ENCODE assay signal across 18 cellular contexts in genomic region chr22:19119949-19120348, GRCh38. TPM values are rescaled to one million over a fixed set of nuclear protein-coding genes. Genes with fewer than 3 reads are reported as not detected.
DNase-seq lines count a peak whose midpoint lies in the region; ATAC-seq, FAIRE-seq and TF ChIP-seq lines count a peak whose summit lies in the region.
"Had no signal": no experiment of that assay in that cellular context is flagged by ENCODE, and none has a peak within 500 bp of the region (broad histone marks: within the 10 kb centered on the region; RNA-seq: fewer than 3 reads in every experiment).

No MANE protein-coding gene starts in this region.

- H3K4me1 Mint-ChIP-seq in HFFc6 (ENCODE audit: low read depth) (peaks cover 39% of the 10 kb centered on the region), nephron (peaks cover 61% of the 10 kb centered on the region)

- no peak for DNase-seq in HFFc6
- DNase-seq in K562 (ENCODE audit: extremely low read depth in 1 of 4, low spot score in 3 of 4) = no peak
- no peak for DNase-seq in NCI-H2227 treated with DMSO at 0.1 percent for 48 hours (lab: John Stamatoyannopoulos, UW)
- DNase-seq in NCI-H187 (lab: John Stamatoyannopoulos, UW) = no peak
- DNase-seq in SHP77 (lab: John Stamatoyannopoulos, UW) = no peak
- DNase-seq: MG63; NCI-H510A; SJCRH30; stimulated activated CD4-positive, alpha-beta T cell treated with anti-CD3 and anti-CD28 coated beads, Interleukin-4, amount 100 ng/mL, for 24 hours; substantia nigra had no signal

- peak overlapping the region; percentile 82; the same call in 1 of the 2 replicates for H3K27ac Mint-ChIP-seq in HFFc6
- H3K27ac Mint-ChIP-seq in nephron = no peak overlapping the region

- no peak for TF ChIP-seq POLR2A in K562 (conservative IDR thresholded peaks at IDR 0.05)

- no peak for TF ChIP-seq CTCF in HFFc6 (IDR thresholded peaks at IDR 0.05)
- no peak for TF ChIP-seq CTCF in K562 (IDR thresholded peaks at IDR 0.05 in 2 of 3, conservative IDR thresholded peaks at IDR 0.05 in 1 of 3; ENCODE audit: insufficient read depth in 2 of 3, low read depth in 1 of 3, low read length in 3 of 3)
- TF ChIP-seq CTCF in nephron (IDR thresholded peaks at IDR 0.05; ENCODE audit: unreplicated experiment in 3 of 3) = no peak

- TF ChIP-seq RAD21 in K562 (CRISPR knock-in tag; conservative IDR thresholded peaks at IDR 0.05 in 1 of 2, IDR thresholded peaks at IDR 0.05 in 1 of 2) = no peak

- H3K9me3 Mint-ChIP-seq in HFFc6 = no peaks in the 10 kb centered on the region
- no peaks in the 10 kb centered on the region for H3K9me3 Mint-ChIP-seq in nephron

- H4K20me1 ChIP-seq in BLaER1 treated with 17β-estradiol and CSF1 and Interleukin-3, amounts not matched to agents 10 nM and 100 nM = peaks cover 64 to 71% (median 68%) of the 10 kb centered on the region in 11 experiments
- H4K20me1 ChIP-seq in K562 (replicated peaks; ENCODE audit: control insufficient read depth, insufficient read depth, low read length) = peaks cover 64% of the 10 kb centered on the region

- no peak for TF ChIP-seq EP300 in K562 (IDR thresholded peaks at IDR 0.05; ENCODE audit: low read length)

- POLR2A ChIA-PET in K562 (lab: Yijun Ruan, JAX) = interaction anchor here (1.0 to 9.0 kb wide), 2 partner anchors 9 to 14 kb away, joined by 7 to 67 read pairs; no protein-coding TSS in a partner anchor

- H3K27me3 Mint-ChIP-seq in HFFc6 (ENCODE audit: insufficient read depth) (peaks cover under 1% of the 10 kb centered on the region; the same call in 1 of the 2 replicates), nephron (ENCODE audit: low read depth) (peaks cover 6% of the 10 kb centered on the region)

- H3K4me1 ChIP-seq in BLaER1 treated with 17β-estradiol and CSF1 and Interleukin-3, amounts not matched to agents 10 nM and 100 nM = peaks cover 63 to 76% (median 69%) of the 10 kb centered on the region in 10 experiments
- H3K4me1 ChIP-seq in K562 (replicated peaks in 1 of 2; ENCODE audit: control insufficient read depth in 2 of 2, insufficient read depth in 2 of 2, low read length in 2 of 2) = peaks cover 38 to 50% of the 10 kb centered on the region in 2 experiments

- peak overlapping the region; percentile 90 to 99 (median 95) for H3K4me2 ChIP-seq in BLaER1 treated with 17β-estradiol and CSF1 and Interleukin-3, amounts not matched to agents 10 nM and 100 nM
- no peak overlapping the region for H3K4me2 ChIP-seq in K562 (ENCODE audit: insufficient read depth, low read length)

- intact Hi-C loops in K562 (cut with micrococcal nuclease) = loop anchor here (5.0 to 10.0 kb wide), 4 partner anchors 175 to 505 kb away; partner anchors contain the start of genes CDC45, CLTCL1, HIRA and MRPL40

- no peaks in the 10 kb centered on the region for H3K36me3 Mint-ChIP-seq in HFFc6 (ENCODE audit: low read depth)
- H3K36me3 Mint-ChIP-seq in nephron (ENCODE audit: low read depth) = peaks cover 7% of the 10 kb centered on the region

- H3K4me3 Mint-ChIP-seq in HFFc6 = no peak overlapping the region
- peak overlapping the region; percentile 88 to 94 (median 89) for H3K4me3 Mint-ChIP-seq in nephron

- H3K9me3 ChIP-seq in BLaER1 treated with 17β-estradiol and CSF1 and Interleukin-3, amounts not matched to agents 10 nM and 100 nM (replicated peaks in 1 of 11) = no peaks in the 10 kb centered on the region
- no peaks in the 10 kb centered on the region for H3K9me3 ChIP-seq in K562 (replicated peaks; ENCODE audit: control insufficient read depth, insufficient read depth, low read depth, low read length)
- H3K9me3 ChIP-seq: MG63, SJCRH30 had no signal

- FAIRE-seq in K562 (lab: Jason Lieb, UNC) = no peak
- FAIRE-seq: GM19239, islet of Langerhans had no signal

- ATAC-seq in K562 (no peak), GM18873 (IDR thresholded peaks at IDR 0.05; ENCODE audit: low FRiP score, unreplicated experiment) (no peak)

- peaks cover 73% of the 10 kb centered on the region for H3K79me2 ChIP-seq in K562 (ENCODE audit: control insufficient read depth, insufficient read depth, low read length)

- H3K4me3 ChIP-seq in BLaER1 treated with 17β-estradiol and CSF1 and Interleukin-3, amounts not matched to agents 10 nM and 100 nM = peak overlapping the region in 8 of 10 experiments; percentile 76 to 90 (median 90); a peak in 14 of 20 replicates
- no peak overlapping the region for H3K4me3 ChIP-seq in K562
- H3K4me3 ChIP-seq: SJCRH30 had no signal

- no TSS peak for BruUV-seq in K562 (replicated peaks; lab: Mats Ljungman, UMichigan)

- in situ Hi-C loops in K562 (cut with MboI) = no loop called here

- peak overlapping the region in 7 of 11 experiments; percentile 11 to 93 (median 25); a peak in 7 of 22 replicates for H3K27ac ChIP-seq in BLaER1 treated with 17β-estradiol and CSF1 and Interleukin-3, amounts not matched to agents 10 nM and 100 nM
- H3K27ac ChIP-seq in K562 (ENCODE audit: extremely low read depth, low read depth, low read length) = no peak overlapping the region
- H3K27ac ChIP-seq: parathyroid adenoma, SJCRH30 had no signal

- H2AFZ ChIP-seq in K562 (ENCODE audit: low read depth, low read length) = no peak overlapping the region
- H2AFZ ChIP-seq: parathyroid adenoma had no signal

- WGBS in K562 (ENCODE audit: insufficient coverage, low coverage, missing lambda C conversion rate) = 92% methylated on average over 8 of the region's 8 CpGs

- H3K36me3 ChIP-seq in BLaER1 treated with 17β-estradiol and CSF1 and Interleukin-3, amounts not matched to agents 10 nM and 100 nM = peaks cover 3 to 55% (median 25%) of the 10 kb centered on the region in 11 experiments; a peak in 17 of 22 replicates
- H3K36me3 ChIP-seq in K562 (ENCODE audit: control insufficient read depth, insufficient read depth, low read length) = peaks cover 52% of the 10 kb centered on the region
- H3K36me3 ChIP-seq: SJCRH30 had no signal

- H3K9ac ChIP-seq in BLaER1 treated with 17β-estradiol and CSF1 and Interleukin-3, amounts not matched to agents 10 nM and 100 nM = peak overlapping the region; percentile 81 to 96 (median 93); a peak in 16 of 22 replicates
- peak overlapping the region in 1 of 2 experiments; percentile 91; a peak in 2 of 4 replicates for H3K9ac ChIP-seq in K562 (ENCODE audit: insufficient read depth in 1 of 2, low read depth in 2 of 2, low read length in 2 of 2)
- H3K9ac ChIP-seq: parathyroid adenoma had no signal

- no peaks in the 10 kb centered on the region for H3K27me3 ChIP-seq in BLaER1 treated with 17β-estradiol and CSF1 and Interleukin-3, amounts not matched to agents 10 nM and 100 nM
- H3K27me3 ChIP-seq in K562 (ENCODE audit: control insufficient read depth in 2 of 2, insufficient read depth in 2 of 2, low read length in 2 of 2) = peaks cover 6 to 7% of the 10 kb centered on the region in 2 experiments; a peak in 4 of 5 replicates
- H3K27me3 ChIP-seq: MG63, SJCRH30 had no signal

- CTCF ChIA-PET in K562 (lab: Yijun Ruan, JAX; ENCODE audit: low intra/inter-chr PET ratio) = no interaction called here

- peaks cover 33% of the 10 kb centered on the region for H3K9me1 ChIP-seq in K562 (ENCODE audit: control insufficient read depth, insufficient read depth, low read length)

RNA-seq across cellular contexts. Expression of gene DGCR2, which starts 2.3 kb away (rescaled TPM):
- 10 to 100 TPM; 46.1 to 57.9 (median 53.7) TPM for total RNA-seq in HFFc6 (2021; fragmentation: NEBNext Ultra II Directional; extraction: Animal tissue kit (Norgen Biotek cat#: 25700))
- 104 and 237 TPM in 2 replicates for total RNA-seq in K562 (2011; cell fraction: chromatin; rRNA removed; ENCODE audit: low replicate concordance)
- total RNA-seq in K562 (2011; cell fraction: nucleolus; rRNA removed) = 233 and 250 TPM in 2 replicates
- total RNA-seq in K562 (2011; cell fraction: nucleoplasm; rRNA removed) = 163 and 192 TPM in 2 replicates
- total RNA-seq in K562 (2014; rRNA removed) (62.9 and 79.7 TPM in 2 replicates), K562 (2014; rRNA removed; fragmentation: Illumina TruSeq; extraction: Trizol) (25.0 and 31.7 TPM in 2 replicates), K562 (2015; rRNA removed; fragmentation: Illumina TruSeq; extraction: Trizol) (52.2 and 56.7 TPM in 2 replicates), K562 (2021) (101 and 103 TPM in 2 replicates)
- polyA plus RNA-seq in K562 (2011; rRNA removed) (45.6 and 65.3 TPM in 2 replicates), K562 (2014; fragmentation: Illumina TruSeq; extraction: Trizol) (56.7 and 59.7 TPM in 2 replicates), K562 (2014; fragmentation: Nextera tagmentation; extraction: Ambion mirVana) (under 1 TPM; 0.69 to 0.70 TPM), K562 (2014; rRNA removed) (54.1 and 56.4 TPM in 2 replicates)
- polyA plus RNA-seq in K562 (2011; cell fraction: cytosol; rRNA removed) = 87.9 and 92.8 TPM in 2 replicates
- 96.5 and 99.6 TPM in 2 replicates for polyA plus RNA-seq in K562 (2011; cell fraction: nucleus; rRNA removed)
- 68.2 and 87.4 TPM in 2 replicates for polyA plus RNA-seq in K562 (2012)
- polyA minus RNA-seq in K562 (2011; rRNA and poly(A)+ RNA removed) = 59.4 and 60.5 TPM in 2 replicates
- polyA minus RNA-seq in K562 (2011; cell fraction: cytosol; rRNA and poly(A)+ RNA removed) = 76.8 and 101 TPM in 2 replicates
- polyA minus RNA-seq in K562 (2011; cell fraction: nucleus; rRNA and poly(A)+ RNA removed) = 59.6 and 106 TPM in 2 replicates

RNA-seq across cellular contexts. Expression of gene TSSK2, which starts 11.2 kb away (rescaled TPM):
- total RNA-seq in HFFc6 (2021; fragmentation: NEBNext Ultra II Directional; extraction: Animal tissue kit (Norgen Biotek cat#: 25700)) = not detected
- 0.21 TPM in 1 of 2 replicates, not detected in the other for total RNA-seq in K562 (2011; cell fraction: chromatin; rRNA removed; ENCODE audit: low replicate concordance)
- total RNA-seq in K562 (2011; cell fraction: nucleolus; rRNA removed) = not detected in 2 replicates
- 0.22 TPM in 1 of 2 replicates, not detected in the other for total RNA-seq in K562 (2011; cell fraction: nucleoplasm; rRNA removed)
- total RNA-seq in K562 (2014; rRNA removed) = not detected in 2 replicates
- total RNA-seq in K562 (2014; rRNA removed; fragmentation: Illumina TruSeq; extraction: Trizol) = not detected in 2 replicates
- total RNA-seq in K562 (2015; rRNA removed; fragmentation: Illumina TruSeq; extraction: Trizol) = not detected in 2 replicates
- total RNA-seq in K562 (2021) = not detected in 2 replicates
- not detected in 2 replicates for polyA plus RNA-seq in K562 (2011; rRNA removed)
- 0.04 TPM in 1 of 2 replicates, not detected in the other for polyA plus RNA-seq in K562 (2011; cell fraction: cytosol; rRNA removed)
- 0.10 TPM in 1 of 2 replicates, not detected in the other for polyA plus RNA-seq in K562 (2011; cell fraction: nucleus; rRNA removed)
- polyA plus RNA-seq in K562 (2012) = not detected in 2 replicates
- polyA plus RNA-seq in K562 (2014; fragmentation: Illumina TruSeq; extraction: Trizol) = not detected in 2 replicates
- polyA plus RNA-seq in K562 (2014; fragmentation: Nextera tagmentation; extraction: Ambion mirVana) = not detected
- 0.04 TPM in 1 of 2 replicates, not detected in the other for polyA plus RNA-seq in K562 (2014; rRNA removed)
- polyA minus RNA-seq in K562 (2011; rRNA and poly(A)+ RNA removed) = not detected in 2 replicates
- polyA minus RNA-seq in K562 (2011; cell fraction: cytosol; rRNA and poly(A)+ RNA removed) = not detected in 2 replicates
- not detected in 2 replicates for polyA minus RNA-seq in K562 (2011; cell fraction: nucleus; rRNA and poly(A)+ RNA removed)
- total RNA-seq: activated CD8-positive, alpha-beta memory T cell treated with anti-CD3 and anti-CD28 coated beads for 36 hours; fibroblast of lung; SJCRH30 had no signal
- polyA plus RNA-seq: fibroblast of lung had no signal

RNA-seq across cellular contexts. Expression of gene ESS2, which starts 24.5 kb away (rescaled TPM):
- 10 to 100 TPM; 16.6 to 19.2 (median 17.6) TPM for total RNA-seq in HFFc6 (2021; fragmentation: NEBNext Ultra II Directional; extraction: Animal tissue kit (Norgen Biotek cat#: 25700))
- 22.9 and 43.9 TPM in 2 replicates for total RNA-seq in K562 (2011; cell fraction: chromatin; rRNA removed; ENCODE audit: low replicate concordance)
- 30.7 and 33.7 TPM in 2 replicates for total RNA-seq in K562 (2011; cell fraction: nucleolus; rRNA removed)
- 20.2 and 27.2 TPM in 2 replicates for total RNA-seq in K562 (2011; cell fraction: nucleoplasm; rRNA removed)
- total RNA-seq in K562 (2014; rRNA removed) = 42.5 and 47.4 TPM in 2 replicates
- total RNA-seq in K562 (2014; rRNA removed; fragmentation: Illumina TruSeq; extraction: Trizol) = 9.4 and 10.7 TPM in 2 replicates
- 28.3 and 30.9 TPM in 2 replicates for total RNA-seq in K562 (2015; rRNA removed; fragmentation: Illumina TruSeq; extraction: Trizol)
- total RNA-seq in K562 (2021) = 51.3 and 52.8 TPM in 2 replicates
- polyA plus RNA-seq in K562 (2011; rRNA removed) = 26.8 and 44.0 TPM in 2 replicates
- polyA plus RNA-seq in K562 (2011; cell fraction: cytosol; rRNA removed) = 44.3 and 59.3 TPM in 2 replicates
- polyA plus RNA-seq in K562 (2011; cell fraction: nucleus; rRNA removed) = 50.0 and 63.7 TPM in 2 replicates
- 34.4 and 35.2 TPM in 2 replicates for polyA plus RNA-seq in K562 (2012)
- polyA plus RNA-seq in K562 (2014; fragmentation: Illumina TruSeq; extraction: Trizol) = 23.6 and 41.0 TPM in 2 replicates
- 1 to 10 TPM in 1 of 2 experiments, under 1 TPM in 1; 0.70 to 1.9 TPM for polyA plus RNA-seq in K562 (2014; fragmentation: Nextera tagmentation; extraction: Ambion mirVana)
- polyA plus RNA-seq in K562 (2014; rRNA removed) = 47.1 and 58.1 TPM in 2 replicates
- 11.3 and 13.6 TPM in 2 replicates for polyA minus RNA-seq in K562 (2011; rRNA and poly(A)+ RNA removed)
- 16.3 and 30.8 TPM in 2 replicates for polyA minus RNA-seq in K562 (2011; cell fraction: cytosol; rRNA and poly(A)+ RNA removed)
- 11.7 and 24.3 TPM in 2 replicates for polyA minus RNA-seq in K562 (2011; cell fraction: nucleus; rRNA and poly(A)+ RNA removed)

RNA-seq across cellular contexts. Expression of gene GSC2, which starts 30.1 kb away (rescaled TPM):
- not detected for total RNA-seq in HFFc6 (2021; fragmentation: NEBNext Ultra II Directional; extraction: Animal tissue kit (Norgen Biotek cat#: 25700))
- not detected in 2 replicates for total RNA-seq in K562 (2011; cell fraction: chromatin; rRNA removed; ENCODE audit: low replicate concordance)
- not detected in 2 replicates for total RNA-seq in K562 (2011; cell fraction: nucleolus; rRNA removed)
- not detected in 2 replicates for total RNA-seq in K562 (2011; cell fraction: nucleoplasm; rRNA removed)
- not detected in 2 replicates for total RNA-seq in K562 (2014; rRNA removed)
- not detected in 2 replicates for total RNA-seq in K562 (2014; rRNA removed; fragmentation: Illumina TruSeq; extraction: Trizol)
- not detected in 2 replicates for total RNA-seq in K562 (2015; rRNA removed; fragmentation: Illumina TruSeq; extraction: Trizol)
- not detected in 2 replicates for total RNA-seq in K562 (2021)
- polyA plus RNA-seq in K562 (2011; rRNA removed) = not detected in 2 replicates
- not detected in 2 replicates for polyA plus RNA-seq in K562 (2011; cell fraction: cytosol; rRNA removed)
- polyA plus RNA-seq in K562 (2011; cell fraction: nucleus; rRNA removed) = not detected in 2 replicates
- polyA plus RNA-seq in K562 (2012) = not detected in 2 replicates
- not detected in 2 replicates for polyA plus RNA-seq in K562 (2014; fragmentation: Illumina TruSeq; extraction: Trizol)
- not detected for polyA plus RNA-seq in K562 (2014; fragmentation: Nextera tagmentation; extraction: Ambion mirVana)
- not detected in 2 replicates for polyA plus RNA-seq in K562 (2014; rRNA removed)
- not detected in 2 replicates for polyA minus RNA-seq in K562 (2011; rRNA and poly(A)+ RNA removed)
- not detected in 2 replicates for polyA minus RNA-seq in K562 (2011; cell fraction: cytosol; rRNA and poly(A)+ RNA removed)
- not detected in 2 replicates for polyA minus RNA-seq in K562 (2011; cell fraction: nucleus; rRNA and poly(A)+ RNA removed)
- total RNA-seq: activated CD8-positive, alpha-beta memory T cell treated with anti-CD3 and anti-CD28 coated beads for 36 hours; fibroblast of lung; SJCRH30 had no signal
- polyA plus RNA-seq: fibroblast of lung had no signal

RNA-seq across cellular contexts. Expression of gene SLC25A1, which starts 58.6 kb away (rescaled TPM):
- 100 to 1,000 TPM; 102 to 124 (median 108) TPM for total RNA-seq in HFFc6 (2021; fragmentation: NEBNext Ultra II Directional; extraction: Animal tissue kit (Norgen Biotek cat#: 25700))
- total RNA-seq in K562 (2011; cell fraction: chromatin; rRNA removed; ENCODE audit: low replicate concordance) = 34.4 and 107 TPM in 2 replicates
- 114 and 122 TPM in 2 replicates for total RNA-seq in K562 (2011; cell fraction: nucleolus; rRNA removed)
- total RNA-seq in K562 (2011; cell fraction: nucleoplasm; rRNA removed) = 76.8 and 81.5 TPM in 2 replicates
- total RNA-seq in K562 (2014; rRNA removed) = 329 and 469 TPM in 2 replicates
- 54.3 and 89.6 TPM in 2 replicates for total RNA-seq in K562 (2014; rRNA removed; fragmentation: Illumina TruSeq; extraction: Trizol)
- total RNA-seq in K562 (2015; rRNA removed; fragmentation: Illumina TruSeq; extraction: Trizol) = 109 and 119 TPM in 2 replicates
- total RNA-seq in K562 (2021) = 399 and 408 TPM in 2 replicates
- 110 and 216 TPM in 2 replicates for polyA plus RNA-seq in K562 (2011; rRNA removed)
- 329 and 368 TPM in 2 replicates for polyA plus RNA-seq in K562 (2011; cell fraction: cytosol; rRNA removed)
- 294 and 343 TPM in 2 replicates for polyA plus RNA-seq in K562 (2011; cell fraction: nucleus; rRNA removed)
- polyA plus RNA-seq in K562 (2012) = 272 and 330 TPM in 2 replicates
- 183 and 239 TPM in 2 replicates for polyA plus RNA-seq in K562 (2014; fragmentation: Illumina TruSeq; extraction: Trizol)
- polyA plus RNA-seq in K562 (2014; fragmentation: Nextera tagmentation; extraction: Ambion mirVana) = 10 to 100 TPM; 11.0 to 23.7 TPM
- polyA plus RNA-seq in K562 (2014; rRNA removed) = 248 and 262 TPM in 2 replicates
- polyA minus RNA-seq in K562 (2011; rRNA and poly(A)+ RNA removed) = 64.7 and 77.1 TPM in 2 replicates
- 103 and 287 TPM in 2 replicates for polyA minus RNA-seq in K562 (2011; cell fraction: cytosol; rRNA and poly(A)+ RNA removed)
- 46.3 and 88.1 TPM in 2 replicates for polyA minus RNA-seq in K562 (2011; cell fraction: nucleus; rRNA and poly(A)+ RNA removed)
